In the genomic region with DNA sequence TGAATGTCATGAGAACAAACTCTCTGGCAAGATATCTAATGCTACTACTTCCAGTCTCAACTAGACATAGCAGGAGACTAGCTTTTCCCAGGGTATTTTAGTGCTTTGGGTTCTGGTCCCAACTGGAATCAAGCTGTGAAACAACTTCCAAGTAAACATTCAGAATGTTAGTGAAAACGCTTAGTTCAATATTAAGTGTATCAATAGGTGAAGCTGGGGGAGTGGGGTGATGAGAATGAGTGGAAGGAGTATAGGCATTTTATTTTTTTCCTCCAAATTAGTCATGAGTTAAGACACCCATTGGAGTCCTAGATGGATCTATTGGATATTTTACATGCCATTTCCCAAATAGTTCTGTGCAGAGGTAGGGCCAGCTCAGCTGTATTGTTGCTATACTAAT, we compare ENCODE assay signal across 30 cellular contexts.
"Had no signal": no experiment of that assay in that cellular context is flagged by ENCODE, and none has a peak within 500 bp of the region (broad histone marks: within the 10 kb centered on the region; RNA-seq: fewer than 3 reads in every experiment).

No MANE protein-coding gene starts in this region.

- H3K36me3 Mint-ChIP-seq: activated CD4-positive, alpha-beta memory T cell treated with anti-CD3 and anti-CD28 coated beads for 36 hours; activated naive CD4-positive, alpha-beta T cell treated with anti-CD3 and anti-CD28 coated beads, Interleukin-2, amount 50 U/mL, for 72 hours had no signal

- H3K27ac Mint-ChIP-seq: activated B cell treated with CpG ODN at 0.5 μM for 24 hours; activated CD4-positive, alpha-beta memory T cell treated with anti-CD3 and anti-CD28 coated beads for 36 hours; activated naive CD4-positive, alpha-beta T cell treated with anti-CD3 and anti-CD28 coated beads for 36 hours; activated naive CD4-positive, alpha-beta T cell treated with anti-CD3 and anti-CD28 coated beads, Interleukin-2, amount 50 U/mL, for 72 hours; activated T-helper 1 cell treated with anti-CD3 and anti-CD28 coated beads, Interleukin-12 subunit alpha, Interleukin-12 subunit beta, Interleukin-2, Interleukin-4 antibody, amounts not matched to agents 30 ng/mL and 10 ng/mL and 1 ng/mL, durations not matched to agents 14 hours and 24 hours and 36 hours; T-helper 1 cell treated with Interleukin-12 subunit alpha and Interleukin-12 subunit beta and Interleukin-4 antibody, amounts not matched to agents 30 μg/mL and 1 μg/mL, for 36 hours had no signal

- H3K4me1 ChIP-seq: adrenal gland, body of pancreas, breast epithelium, Peyer's patch, SJSA1 had no signal

- FAIRE-seq: astrocyte had no signal

- H3K9me3 Mint-ChIP-seq: activated B cell treated with CpG ODN at 0.5 μM for 24 hours; activated naive CD4-positive, alpha-beta T cell treated with anti-CD3 and anti-CD28 coated beads for 36 hours; activated T-helper 1 cell treated with anti-CD3 and anti-CD28 coated beads, Interleukin-12 subunit alpha, Interleukin-12 subunit beta, Interleukin-2, Interleukin-4 antibody, amounts not matched to agents 30 ng/mL and 10 ng/mL and 1 ng/mL, durations not matched to agents 14 hours and 24 hours and 36 hours; T-helper 1 cell treated with Interleukin-12 subunit alpha and Interleukin-12 subunit beta and Interleukin-4 antibody, amounts not matched to agents 30 μg/mL and 1 μg/mL, for 36 hours had no signal

- ATAC-seq: activated naive CD4-positive, alpha-beta T cell treated with anti-CD3 and anti-CD28 coated beads, Interleukin-2, amount 50 U/mL, for 72 hours; activated T-cell treated with anti-CD3 and anti-CD28 coated beads, Interleukin-2, amount 50 U/mL, for 4 hours; body of pancreas had no signal

- H3K27ac ChIP-seq: adrenal gland, body of pancreas, breast epithelium, Peyer's patch, SJSA1, VCaP had no signal

- H3K9me3 ChIP-seq: adrenal gland, body of pancreas, breast epithelium, Peyer's patch, SJSA1, SK-N-SH had no signal

- H3K4me2 ChIP-seq: SK-N-SH had no signal

- H3K27me3 ChIP-seq: adrenal gland, body of pancreas, breast epithelium, Peyer's patch had no signal

- H3K9ac ChIP-seq: SK-N-SH had no signal

- H3K4me3 Mint-ChIP-seq: activated B cell treated with CpG ODN at 0.5 μM for 24 hours; activated CD4-positive, alpha-beta memory T cell treated with anti-CD3 and anti-CD28 coated beads for 36 hours; activated naive CD4-positive, alpha-beta T cell treated with anti-CD3 and anti-CD28 coated beads for 36 hours; activated T-cell treated with anti-CD3 and anti-CD28 coated beads, Interleukin-2, amount 50 U/mL, for 4 hours; activated T-helper 1 cell treated with anti-CD3 and anti-CD28 coated beads, Interleukin-12 subunit alpha, Interleukin-12 subunit beta, Interleukin-2, Interleukin-4 antibody, amounts not matched to agents 30 ng/mL and 10 ng/mL and 1 ng/mL, durations not matched to agents 14 hours and 24 hours and 36 hours; T-helper 1 cell treated with Interleukin-12 subunit alpha and Interleukin-12 subunit beta and Interleukin-4 antibody, amounts not matched to agents 30 μg/mL and 1 μg/mL, for 36 hours had no signal

- H3K4me1 Mint-ChIP-seq: activated B cell treated with CpG ODN at 0.5 μM for 24 hours had no signal

- H3K36me3 ChIP-seq: adrenal gland, breast epithelium, Peyer's patch, SJSA1 had no signal

- H3K27me3 Mint-ChIP-seq: activated B cell treated with CpG ODN at 0.5 μM for 24 hours; activated CD4-positive, alpha-beta memory T cell treated with anti-CD3 and anti-CD28 coated beads for 36 hours had no signal

- DNase-seq: activated B cell treated with CpG ODN at 0.5 μM for 24 hours; activated CD4-positive, alpha-beta memory T cell treated with anti-CD3 and anti-CD28 coated beads for 36 hours; activated CD4-positive, alpha-beta T cell treated with anti-CD3 and anti-CD28 coated beads for 4 hours; activated CD4-positive, alpha-beta T cell treated with anti-CD3 and anti-CD28 coated beads, Interleukin-2, amount 50 U/mL, for 1 hour; activated CD4-positive, CD25-positive, alpha-beta regulatory T cell treated with anti-CD3 and anti-CD28 coated beads, Interleukin-2, amount 50 U/mL, for 72 hours; activated CD8-positive, alpha-beta memory T cell treated with anti-CD3 and anti-CD28 coated beads, Interleukin-2, amount 50 U/mL, for 4 hours; activated gamma-delta T cell treated with Interleukin-2 at 50 U/mL for 16 hours; activated naive CD4-positive, alpha-beta T cell treated with anti-CD3 and anti-CD28 coated beads for 36 hours; activated T-cell treated with anti-CD3 and anti-CD28 coated beads for 4 hours; activated T-cell treated with anti-CD3 and anti-CD28 coated beads, Interleukin-2, amount 50 U/mL, for 4 hours; adrenal gland; body of pancreas; Karpas-422; KBM-7; NCI-H187 treated with DMSO at 0.1 percent for 48 hours; NCI-H2081; NCI-H345; NCI-H524 treated with DMSO at 0.1 percent for 48 hours; Peyer's patch; RPMI8226; SHP77 treated with DMSO at 0.1 percent for 48 hours; SK-N-SH; T-helper 9 cell had no signal

- H3K4me3 ChIP-seq: adrenal gland, body of pancreas, breast epithelium, Peyer's patch, SJSA1 had no signal
